In genomic region chr12:38653650-38654049, GRCh38 we compare ENCODE assay signal across 32 cellular contexts.
"Had no signal": no experiment of that assay in that cellular context is flagged by ENCODE, and none has a peak within 500 bp of the region (broad histone marks: within the 10 kb centered on the region; RNA-seq: fewer than 3 reads in every experiment).

No MANE protein-coding gene starts in this region.

- H3K27ac ChIP-seq: PC-9, SJSA1 had no signal

- H3K9ac ChIP-seq: SK-N-SH had no signal

- ATAC-seq: Panc1 had no signal

- H3K4me2 ChIP-seq: PC-9, SK-N-SH had no signal

- H3K27me3 ChIP-seq: MG63, SJSA1 had no signal

- H3K4me3 ChIP-seq: MG63, PC-9, SJSA1 had no signal

- H2AFZ ChIP-seq: PC-9 had no signal

- H3K9me3 ChIP-seq: MG63, SJSA1, SK-N-SH had no signal

- FAIRE-seq: RCC 7860 had no signal

- H3K36me3 ChIP-seq: MG63, SJSA1 had no signal

- H3K4me1 ChIP-seq: SJSA1 had no signal

- DNase-seq: Kasumi-1, MG63, NCI-H1048, NCI-H1092 treated with DMSO at 0.1 percent for 48 hours, NCI-H1105 treated with DMSO at 0.1 percent for 48 hours, NCI-H1417, NCI-H1436, NCI-H146, NCI-H1694, NCI-H187, NCI-H1930, NCI-H2029 treated with DMSO at 0.1 percent for 48 hours, NCI-H2081 treated with DMSO at 0.1 percent for 48 hours, NCI-H2107, NCI-H2171, NCI-H226, NCI-H446 treated with DMSO at 0.1 percent for 48 hours, NCI-H510A, NCI-H524, NCI-H526, NCI-H69, NCI-H748 treated with DMSO at 0.1 percent for 48 hours, NCI-H82, PC-9, Right ventricle myocardium superior, SHP77 treated with DMSO at 0.1 percent for 48 hours, SK-N-SH, SW 1271, T-helper 1 cell had no signal
